18 cellular contexts compared by ENCODE assay signal in genomic region chr17:56451629-56452028, GRCh38.
A peak's percentile ranks its signal among the peaks of the same experiment; 100 is the strongest.
DNase-seq lines count a peak whose midpoint lies in the region; ATAC-seq, FAIRE-seq and TF ChIP-seq lines count a peak whose summit lies in the region.
"Had no signal": no experiment of that assay in that cellular context is flagged by ENCODE, and none has a peak within 500 bp of the region (broad histone marks: within the 10 kb centered on the region; RNA-seq: fewer than 3 reads in every experiment).

No MANE protein-coding gene starts in this region.

- no peaks in the 10 kb centered on the region for H3K4me1 Mint-ChIP-seq in MCF 10A (ENCODE audit: insufficient read depth, unreplicated experiment)
- H3K4me1 Mint-ChIP-seq: CD14-positive monocyte had no signal

- in situ Hi-C loops in mammary epithelial cell (cut with MboI; ENCODE audit: low sequenced_read_pairs in 2 of 2), result loop anchor here in 1 of 2 donors (25.0 kb wide), 1 partner anchor 339 kb away; no protein-coding TSS in a partner anchor

- WGBS in mammary epithelial cell (ENCODE audit: low coverage, missing lambda C conversion rate), result 55% methylated on average over 1 of the region's 1 CpG
- 94 to 96% methylated on average over 1 of the region's 1 CpG for WGBS in upper lobe of left lung, 2 donors

- POLR2A ChIA-PET in MCF 10A (lab: Yijun Ruan, JAX), result no interaction called here

- H3K4me1 ChIP-seq in mammary epithelial cell (ENCODE audit: insufficient read depth, low read length) (no peaks in the 10 kb centered on the region), osteoblast (ENCODE audit: insufficient read depth, low read length) (peaks cover 4% of the 10 kb centered on the region), upper lobe of left lung (no peaks in the 10 kb centered on the region)

- FAIRE-seq in bronchial epithelial cell (lab: Jason Lieb, UNC), result no peak
- FAIRE-seq: D721Med had no signal

- TF ChIP-seq EP300 in upper lobe of left lung (IDR thresholded peaks at IDR 0.05), result no peak

- no peak overlapping the region for H3K4me2 ChIP-seq in mammary epithelial cell (ENCODE audit: insufficient read depth, low read depth, low read length)
- no peak overlapping the region for H3K4me2 ChIP-seq in osteoblast (ENCODE audit: insufficient read depth, low read length)

- no peak overlapping the region for H3K27ac Mint-ChIP-seq in MCF 10A (ENCODE audit: low read depth, unreplicated experiment)
- H3K27ac Mint-ChIP-seq: CD14-positive monocyte; CD8-positive, alpha-beta T cell; H9 had no signal

- intact Hi-C loops in mammary epithelial cell (cut with micrococcal nuclease), result no loop called here
- intact Hi-C loops in MCF 10A (cut with micrococcal nuclease), result no loop called here

- H3K27ac ChIP-seq in mammary epithelial cell (ENCODE audit: insufficient read depth, low read depth, low read length), result no peak overlapping the region
- no peak overlapping the region for H3K27ac ChIP-seq in osteoblast (ENCODE audit: low read depth, low read length)
- no peak overlapping the region for H3K27ac ChIP-seq in upper lobe of left lung
- H3K27ac ChIP-seq: 22Rv1, HL-60 had no signal

- H4K20me1 ChIP-seq in mammary epithelial cell (ENCODE audit: insufficient read depth, low read length) (no peaks in the 10 kb centered on the region), osteoblast (ENCODE audit: insufficient read depth, low read length) (no peaks in the 10 kb centered on the region)

- no peaks in the 10 kb centered on the region for H3K36me3 Mint-ChIP-seq in MCF 10A (ENCODE audit: insufficient read depth, unreplicated experiment)
- H3K36me3 Mint-ChIP-seq: CD14-positive monocyte; CD8-positive, alpha-beta T cell had no signal

- H3K9ac ChIP-seq in mammary epithelial cell (ENCODE audit: insufficient read depth, low read length), result no peak overlapping the region

- H3K9me3 Mint-ChIP-seq in MCF 10A (ENCODE audit: unreplicated experiment), result no peaks in the 10 kb centered on the region
- H3K9me3 Mint-ChIP-seq: CD8-positive, alpha-beta T cell; H9 had no signal

- no peak overlapping the region for H3K4me3 Mint-ChIP-seq in MCF 10A (ENCODE audit: unreplicated experiment)
- H3K4me3 Mint-ChIP-seq: CD14-positive monocyte; CD8-positive, alpha-beta T cell; H9 had no signal

- no peak for TF ChIP-seq POLR2A in upper lobe of left lung (IDR thresholded peaks at IDR 0.05)

- TF ChIP-seq CTCF in mammary epithelial cell (conservative IDR thresholded peaks at IDR 0.05 in 1 of 2, IDR thresholded peaks at IDR 0.05 in 1 of 2; ENCODE audit: extremely low read depth in 1 of 2, insufficient read depth in 1 of 2, low read depth in 1 of 2, low read length in 2 of 2) (no peak), MCF 10A (IDR thresholded peaks at IDR 0.05; ENCODE audit: unreplicated experiment) (no peak), bronchial epithelial cell (IDR thresholded peaks at IDR 0.05; ENCODE audit: insufficient read depth, low read length, severe bottlenecking) (no peak), osteoblast (IDR thresholded peaks at IDR 0.05; ENCODE audit: extremely low read depth, low read depth, low read length) (no peak), upper lobe of left lung (IDR thresholded peaks at IDR 0.05) (no peak)

- CTCF ChIA-PET in mammary epithelial cell (lab: Charles Lee; ENCODE audit: low non-redundant PET), result no interaction called here
- CTCF ChIA-PET in MCF 10A (lab: Yijun Ruan, JAX), result no interaction called here

- ATAC-seq in upper lobe of left lung (ENCODE audit: low FRiP score in 2 of 2), result no peak
- ATAC-seq: CD8-positive, alpha-beta T cell had no signal

- H3K27me3 ChIP-seq in mammary epithelial cell (ENCODE audit: insufficient read depth, low read length) (no peaks in the 10 kb centered on the region), bronchial epithelial cell (ENCODE audit: control insufficient read depth, insufficient read depth, low read length) (no peaks in the 10 kb centered on the region), osteoblast (ENCODE audit: insufficient read depth, low read length) (no peaks in the 10 kb centered on the region), upper lobe of left lung (no peaks in the 10 kb centered on the region)

- DNase-seq in mammary epithelial cell, result peak; percentile 4
- no peak for DNase-seq in MCF 10A (ENCODE audit: unreplicated experiment)
- DNase-seq in LHCN-M2 (ENCODE audit: low read depth), result peak; percentile 7
- peak; percentile 20 for DNase-seq in bronchial epithelial cell (ENCODE audit: low read depth)
- peak; percentile 35 for DNase-seq in osteoblast (ENCODE audit: insufficient read length, low spot score, missing footprints)
- DNase-seq in NCI-H2171 (lab: John Stamatoyannopoulos, UW), result no peak
- DNase-seq in kidney glomerular epithelial cell (lab: John Stamatoyannopoulos, UW), result no peak
- DNase-seq in upper lobe of left lung, result no peak
- DNase-seq: CD8-positive, alpha-beta T cell; COR-L47; DMS153; DMS79 treated with DMSO at 0.1 percent for 48 hours; GOT3; H9 had no signal

- H3K4me3 ChIP-seq in mammary epithelial cell (replicated peaks in 1 of 3; ENCODE audit: insufficient read depth in 1 of 3, low read depth in 2 of 3, low read length in 3 of 3), result no peak overlapping the region
- H3K4me3 ChIP-seq in bronchial epithelial cell (ENCODE audit: low read depth, low read length), result no peak overlapping the region
- H3K4me3 ChIP-seq in osteoblast (ENCODE audit: insufficient read depth, low read length), result no peak overlapping the region
- no peak overlapping the region for H3K4me3 ChIP-seq in upper lobe of left lung

- no peak overlapping the region for H2AFZ ChIP-seq in mammary epithelial cell (ENCODE audit: low read depth, low read length)
- no peak overlapping the region for H2AFZ ChIP-seq in osteoblast (ENCODE audit: low read length)

- H3K27me3 Mint-ChIP-seq in MCF 10A (ENCODE audit: insufficient read depth, unreplicated experiment), result no peaks in the 10 kb centered on the region

- BruUV-seq in mammary epithelial cell (replicated peaks; lab: Mats Ljungman, UMichigan) (no TSS peak), MCF 10A (replicated peaks; lab: Mats Ljungman, UMichigan) (no TSS peak)

- H3K79me2 ChIP-seq in mammary epithelial cell (ENCODE audit: insufficient read depth, low read length) (no peaks in the 10 kb centered on the region), osteoblast (ENCODE audit: insufficient read depth, low read length) (no peaks in the 10 kb centered on the region)

- no peaks in the 10 kb centered on the region for H3K36me3 ChIP-seq in mammary epithelial cell (ENCODE audit: insufficient read depth, low read length)
- H3K36me3 ChIP-seq in bronchial epithelial cell (ENCODE audit: control insufficient read depth, insufficient read depth, low read length), result no peaks in the 10 kb centered on the region
- H3K36me3 ChIP-seq in osteoblast (ENCODE audit: insufficient read depth, low read length), result no peaks in the 10 kb centered on the region
- no peaks in the 10 kb centered on the region for H3K36me3 ChIP-seq in upper lobe of left lung

- no peaks in the 10 kb centered on the region for H3K9me3 ChIP-seq in mammary epithelial cell (replicated peaks; ENCODE audit: insufficient read depth, low read length)
- no peaks in the 10 kb centered on the region for H3K9me3 ChIP-seq in osteoblast (ENCODE audit: low read depth, low read length)
- no peaks in the 10 kb centered on the region for H3K9me3 ChIP-seq in upper lobe of left lung

- dilution Hi-C loops in mammary epithelial cell (cut with HindIII; ENCODE audit: low sequenced_read_pairs), result no loop called here

Comparison
In these comparisons a context has a peak if more than half of its experiments do, and no peak if none do; other contexts are left out.
1. DNase-seq: peak in mammary epithelial cell (single experiment), LHCN-M2 (single experiment), bronchial epithelial cell (single experiment) and osteoblast (single experiment); none in MCF 10A (single experiment), NCI-H2171 (single experiment), kidney glomerular epithelial cell (single experiment) and upper lobe of left lung (0 of 2).